Comparison of ENCODE assay signal across 10 cellular contexts in genomic region chr5:107381189-107381856, GRCh38.
DNase-seq lines count a peak whose midpoint lies in the region; ATAC-seq and TF ChIP-seq lines count a peak whose summit lies in the region.
"Had no signal": no experiment of that assay in that cellular context is flagged by ENCODE, and none has a peak within 500 bp of the region (broad histone marks: within the 10 kb centered on the region; RNA-seq: fewer than 3 reads in every experiment).

No MANE protein-coding gene starts in this region.

- no peak overlapping the region for H3K4me3 Mint-ChIP-seq in osteocyte (ENCODE audit: unreplicated experiment)
- H3K4me3 Mint-ChIP-seq: nephron had no signal

- ATAC-seq in GM18511 (IDR thresholded peaks at IDR 0.05; ENCODE audit: unreplicated experiment) = no peak

- peaks cover 5% of the 10 kb centered on the region for H3K9me3 Mint-ChIP-seq in osteocyte (ENCODE audit: unreplicated experiment)
- H3K9me3 Mint-ChIP-seq: nephron had no signal

- H3K36me3 Mint-ChIP-seq in osteocyte (ENCODE audit: unreplicated experiment) = peaks cover 2% of the 10 kb centered on the region

- TF ChIP-seq CTCF in osteocyte (IDR thresholded peaks at IDR 0.05) = peak; percentile 31

- peaks cover 25% of the 10 kb centered on the region for H3K4me1 Mint-ChIP-seq in osteocyte (ENCODE audit: unreplicated experiment)
- H3K4me1 Mint-ChIP-seq: nephron had no signal

- H3K27ac Mint-ChIP-seq in osteocyte (ENCODE audit: unreplicated experiment) = peak overlapping the region; percentile 77
- H3K27ac Mint-ChIP-seq: nephron had no signal

- H3K27me3 Mint-ChIP-seq in osteocyte (ENCODE audit: unreplicated experiment) = no peaks in the 10 kb centered on the region

- peak; percentile 48 for DNase-seq in GM04503 (ENCODE audit: low read depth)
- DNase-seq in NCI-H524 (lab: John Stamatoyannopoulos, UW) = peak; percentile 54 to 85
- peak; percentile 55 for DNase-seq in cerebellum (ENCODE audit: low spot score)
- peak; percentile 84 for DNase-seq in osteocyte (ENCODE audit: extremely low spot score, unreplicated experiment)
- DNase-seq in DMS79 treated with DMSO at 0.1 percent for 48 hours (lab: John Stamatoyannopoulos, UW) = no peak
- DNase-seq in stimulated activated CD4-positive, alpha-beta T cell treated with anti-CD3 and anti-CD28 coated beads, Interleukin-2, amount 100 ng/mL, for 24 hours = no peak
- DNase-seq: activated naive CD4-positive, alpha-beta T cell; NCI-H526 had no signal

Comparison
In these comparisons a context has a peak if more than half of its experiments do, and no peak if none do; other contexts are left out.
1. DNase-seq: peak in GM04503 (single experiment), NCI-H524 (2 of 2), cerebellum (single experiment) and osteocyte (single experiment); none in DMS79 treated with DMSO at 0.1 percent for 48 hours (single experiment) and stimulated activated CD4-positive, alpha-beta T cell treated with anti-CD3 and anti-CD28 coated beads, Interleukin-2, amount 100 ng/mL, for 24 hours (0 of 2).